Comparison of ENCODE assay signal across 25 cellular contexts in the genomic region with DNA sequence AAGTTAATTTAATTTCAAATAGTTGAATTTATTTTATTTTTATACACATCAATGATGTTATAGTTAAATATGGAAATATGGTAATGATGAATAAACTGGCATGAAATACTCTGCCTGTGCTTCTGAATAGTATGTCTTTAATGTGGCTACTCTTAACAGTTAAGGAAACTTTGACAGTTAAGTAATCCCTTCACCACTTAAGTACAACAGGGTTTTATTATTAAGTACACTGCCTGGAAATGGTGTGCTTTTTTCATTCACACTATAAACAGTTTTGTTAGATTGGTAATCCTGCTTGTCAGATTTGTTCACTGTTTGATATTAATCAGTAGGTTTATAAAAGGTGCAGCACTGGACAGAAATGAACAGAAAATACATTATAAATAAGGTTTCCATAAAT.
"Had no signal": no experiment of that assay in that cellular context is flagged by ENCODE, and none has a peak within 500 bp of the region (broad histone marks: within the 10 kb centered on the region; RNA-seq: fewer than 3 reads in every experiment).

No MANE protein-coding gene starts in this region.

- H3K36me3 ChIP-seq: colonic mucosa, esophagus squamous epithelium, gastrocnemius medialis, heart right ventricle, left lung, lower lobe of right lung had no signal

- H3K27ac ChIP-seq: colonic mucosa, epithelial cell of prostate, esophagus squamous epithelium, gastrocnemius medialis, heart right ventricle, left lung, lower lobe of right lung had no signal

- FAIRE-seq: endometrium, islet of Langerhans, keratinocyte had no signal

- H3K27me3 ChIP-seq: colonic mucosa, esophagus squamous epithelium, gastrocnemius medialis, heart right ventricle, left lung had no signal

- H3K4me1 ChIP-seq: colonic mucosa, esophagus squamous epithelium, left lung had no signal

- ATAC-seq: effector memory CD8-positive, alpha-beta T cell; esophagus mucosa; gastrocnemius medialis; heart right ventricle; left cardiac atrium; left lung; left ventricle myocardium superior; lower lobe of right lung; naive thymus-derived CD4-positive, alpha-beta T cell had no signal

- H3K9me3 ChIP-seq: colonic mucosa, gastrocnemius medialis had no signal

- H3K4me3 ChIP-seq: colonic mucosa, esophagus squamous epithelium, gastrocnemius medialis, heart right ventricle, left lung, lower lobe of right lung had no signal

- DNase-seq: colonic mucosa; cortex of kidney; effector CD8-positive, alpha-beta T cell; effector memory CD8-positive, alpha-beta T cell; endodermal cell; erythroblast; esophagus squamous epithelium; foreskin fibroblast; gastrocnemius medialis; glutamatergic neuron; head of caudate nucleus; heart right ventricle; hippocampal formation; left cardiac atrium; left lung; left ventricle myocardium superior; lower lobe of right lung; mesendoderm; midbrain; naive thymus-derived CD4-positive, alpha-beta T cell had no signal
